In the genomic region with DNA sequence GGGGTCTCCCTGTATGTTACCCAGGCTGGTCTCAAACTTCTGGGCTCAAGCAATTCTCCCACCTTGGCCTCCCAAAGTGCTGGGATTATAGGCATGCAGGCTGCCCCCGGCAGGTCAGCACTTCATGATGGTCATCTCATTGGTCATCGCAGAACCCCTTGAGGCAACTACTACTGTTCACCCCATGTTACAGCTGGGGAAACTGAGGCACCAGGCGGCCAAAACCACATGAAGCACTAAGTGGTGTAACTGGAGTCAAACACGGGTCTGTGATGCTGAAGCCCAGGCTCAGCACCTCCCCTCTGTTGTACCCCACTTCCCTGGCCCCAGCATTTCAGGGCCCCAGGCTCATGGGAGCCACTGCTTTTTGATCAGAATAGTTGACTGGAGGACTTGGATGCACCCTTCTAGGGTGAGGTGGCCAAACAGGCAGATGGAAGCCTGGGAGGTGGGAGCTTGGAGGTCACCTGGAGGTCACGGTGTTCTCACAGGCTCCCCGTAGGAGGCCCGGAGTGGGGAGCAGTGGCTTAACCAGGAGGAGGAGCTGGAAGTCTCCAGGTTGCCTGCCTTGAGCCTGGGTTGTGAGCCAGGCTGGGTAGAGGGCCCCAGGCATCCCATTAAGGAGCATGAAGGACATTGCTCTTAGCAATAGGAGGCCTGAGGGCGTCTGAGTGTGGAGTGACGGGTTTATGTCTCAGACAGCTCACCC, we compare ENCODE assay signal across 9 cellular contexts. TPM values are rescaled to one million over a fixed set of nuclear protein-coding genes. Genes with fewer than 3 reads are reported as not detected.
A peak's percentile ranks its signal among the peaks of the same experiment; 100 is the strongest.
DNase-seq lines count a peak whose midpoint lies in the region; ATAC-seq and TF ChIP-seq lines count a peak whose summit lies in the region.
"Had no signal": no experiment of that assay in that cellular context is flagged by ENCODE, and none has a peak within 500 bp of the region (broad histone marks: within the 10 kb centered on the region; RNA-seq: fewer than 3 reads in every experiment).

No MANE protein-coding gene starts in this region.

- no peak overlapping the region for H4K5ac ChIP-seq in mesendoderm (ENCODE audit: low read length)

- H3K4me3 Mint-ChIP-seq in chondrocyte (ENCODE audit: unreplicated experiment) = no peak overlapping the region

- H2BK5ac ChIP-seq in mesendoderm (ENCODE audit: low read length) = no peak overlapping the region

- H3K79me1 ChIP-seq in mesendoderm (ENCODE audit: low read length) = no peaks in the 10 kb centered on the region

- no peak for TF ChIP-seq EP300 in tibial nerve (IDR thresholded peaks at IDR 0.05)

- no peak overlapping the region for H3K9ac ChIP-seq in mesendoderm (ENCODE audit: low read length)

- no peak overlapping the region for H4K8ac ChIP-seq in mesendoderm (ENCODE audit: low read depth, low read length)

- no peak overlapping the region for H3K56ac ChIP-seq in mesendoderm (ENCODE audit: low read length)

- DNase-seq in PC-9 (peak in 1 of 2 experiments; percentile 80), chondrocyte (ENCODE audit: low spot score) (no peak), mesendoderm (peak; percentile 65), tibial nerve (ENCODE audit: low spot score in 2 of 2) (no peak), GM13977 (ENCODE audit: low spot score) (no peak)
- no peak for DNase-seq in stimulated activated CD4-positive, alpha-beta T cell treated with anti-CD3 and anti-CD28 coated beads, Interleukin-2, amount 100 ng/mL, for 24 hours
- DNase-seq: activated CD4-positive, alpha-beta T cell treated with anti-CD3 and anti-CD28 coated beads for 4 hours had no signal

- peaks cover 97% of the 10 kb centered on the region for H3K4me1 Mint-ChIP-seq in chondrocyte (ENCODE audit: low read depth)

- peaks cover 55% of the 10 kb centered on the region for H3F3A ChIP-seq in PC-9 (ENCODE audit: insufficient read depth, low read depth)

- no peak overlapping the region for H2BK120ac ChIP-seq in mesendoderm (ENCODE audit: low read depth, low read length)

- H3K4me1 ChIP-seq in PC-9 (replicated peaks; ENCODE audit: insufficient read depth) = peaks cover 51% of the 10 kb centered on the region
- peaks cover 3% of the 10 kb centered on the region for H3K4me1 ChIP-seq in mesendoderm (ENCODE audit: control insufficient read depth, low read depth, low read length)
- H3K4me1 ChIP-seq in tibial nerve = peaks cover 0 to 81% (median 43%) of the 10 kb centered on the region in 4 donors

- intact Hi-C loops in PC-9 (cut with micrococcal nuclease; ENCODE audit: unreplicated experiment) = loop anchor here (1.0 kb wide), 1 partner anchor 67 kb away; no protein-coding TSS in a partner anchor

- no peak overlapping the region for H3K23ac ChIP-seq in mesendoderm (ENCODE audit: low read length)

- H3K4me3 ChIP-seq in PC-9 (no peak overlapping the region), mesendoderm (ENCODE audit: low read length) (no peak overlapping the region), tibial nerve (no peak overlapping the region)
- H3K4me3 ChIP-seq: GM12878 had no signal

- no peaks in the 10 kb centered on the region for H3K36me3 Mint-ChIP-seq in chondrocyte (ENCODE audit: low read depth)

- no peaks in the 10 kb centered on the region for H3K9me3 Mint-ChIP-seq in chondrocyte (ENCODE audit: low read depth)

- no peak for TF ChIP-seq POLR2A in tibial nerve (IDR thresholded peaks at IDR 0.05)

- no peak overlapping the region for H2BK15ac ChIP-seq in mesendoderm (replicated peaks; ENCODE audit: low read depth)

- no peak overlapping the region for H2AK5ac ChIP-seq in mesendoderm (ENCODE audit: low read length)

- H3K9me3 ChIP-seq in PC-9 (ENCODE audit: insufficient read depth, low read depth) (no peaks in the 10 kb centered on the region), tibial nerve (no peaks in the 10 kb centered on the region)

- no peaks in the 10 kb centered on the region for H3K9me2 ChIP-seq in PC-9 (ENCODE audit: insufficient read depth)

- no peak for ATAC-seq in GM18867 (IDR thresholded peaks at IDR 0.05; ENCODE audit: unreplicated experiment)
- ATAC-seq: GM12878 had no signal

- H3K27ac ChIP-seq in PC-9 (peak overlapping the region; percentile 99), mesendoderm (ENCODE audit: low read depth, low read length) (no peak overlapping the region), tibial nerve (peak overlapping the region; percentile 79 to 90 (median 84))

- CTCF ChIA-PET in PC-9 (lab: Charles Lee) = no interaction called here

- no CpG with 5 or more reads among the region's 9 CpGs for WGBS in mesendoderm (ENCODE audit: extremely low coverage, insufficient coverage, low lambda C conversion rate)
- 79 to 85% methylated on average over 9 of the region's 9 CpGs for WGBS in tibial nerve, 2 donors

- in situ Hi-C loops in GM13977 (cut with MboI; ENCODE audit: low pct_unique_long_range_greater_than_20kb, low sequenced_read_pairs, unreplicated experiment) = no loop called here

- no peaks in the 10 kb centered on the region for H3K27me3 Mint-ChIP-seq in chondrocyte (ENCODE audit: low read depth)

- no peak overlapping the region for H3K4ac ChIP-seq in mesendoderm (ENCODE audit: low read depth, low read length)

- H3K4me2 ChIP-seq in PC-9 = peak overlapping the region; percentile 51
- no peak overlapping the region for H3K4me2 ChIP-seq in mesendoderm (ENCODE audit: low read length)

- H3K79me2 ChIP-seq in PC-9 (ENCODE audit: low read depth) (peaks cover 8% of the 10 kb centered on the region; the same call in 1 of the 2 replicates), mesendoderm (ENCODE audit: control insufficient read depth, insufficient read depth, low read length) (no peaks in the 10 kb centered on the region)

- no peak overlapping the region for H2AFZ ChIP-seq in PC-9

- no TSS peak for BruUV-seq in PC-9 (replicated peaks; lab: Mats Ljungman, UMichigan)

- H3K36me3 ChIP-seq in PC-9 (ENCODE audit: low read depth) (no peaks in the 10 kb centered on the region), mesendoderm (ENCODE audit: control insufficient read depth, insufficient read depth, low read length) (no peaks in the 10 kb centered on the region), tibial nerve (peaks cover 0 to 24% (median 0%) of the 10 kb centered on the region in 3 donors)

- TF ChIP-seq CTCF in PC-9 (conservative IDR thresholded peaks at IDR 0.05) = no peak
- no peak for TF ChIP-seq CTCF in chondrocyte (IDR thresholded peaks at IDR 0.05)
- TF ChIP-seq CTCF in tibial nerve (IDR thresholded peaks at IDR 0.05) = no peak
- no peak for TF ChIP-seq CTCF in GM13977 (IDR thresholded peaks at IDR 0.05; ENCODE audit: extremely low read depth, insufficient read depth, missing control alignments)

- H3K18ac ChIP-seq in mesendoderm (ENCODE audit: low read length) = no peak overlapping the region

- H3K27me3 ChIP-seq in PC-9 (ENCODE audit: insufficient read depth, low read depth) (no peaks in the 10 kb centered on the region), mesendoderm (ENCODE audit: insufficient read depth, low read length, poor library complexity) (no peaks in the 10 kb centered on the region), tibial nerve (no peaks in the 10 kb centered on the region)

- no peaks in the 10 kb centered on the region for H4K20me1 ChIP-seq in PC-9 (ENCODE audit: insufficient read depth)

- POLR2A ChIA-PET in PC-9 (lab: Charles Lee; ENCODE audit: unreplicated experiment) = interaction anchor here (0.6 kb wide), 2 partner anchors 125 to 155 kb away, joined by 4 to 5 read pairs; no protein-coding TSS in a partner anchor

- peak overlapping the region; percentile 93 for H3K27ac Mint-ChIP-seq in chondrocyte (ENCODE audit: unreplicated experiment)

RNA-seq across cellular contexts. Expression of a gene that starts 57.3 kb away (rescaled TPM):
- total RNA-seq in PC-9 (2021) (54.4 and 87.1 TPM in 2 replicates), chondrocyte (40.2 to 43.6 TPM (median 43.5 TPM) in 3 replicates), tibial nerve (10 to 100 TPM in 3 of 4 donors, 1 to 10 TPM in 1; 6.1 to 30.8 (median 25.3) TPM)
- 99.4 TPM for polyA plus RNA-seq in mesendoderm (2013, experiment 1 of 2)
- polyA plus RNA-seq in mesendoderm (2013, experiment 2 of 2) = 101 TPM
